ENCODE assay signal across 14 cellular contexts in genomic region chr20:50589548-50590347, GRCh38.
"Had no signal": no experiment of that assay in that cellular context is flagged by ENCODE, and none has a peak within 500 bp of the region (broad histone marks: within the 10 kb centered on the region; RNA-seq: fewer than 3 reads in every experiment).

No MANE protein-coding gene starts in this region.

- H3K9me3 ChIP-seq: breast epithelium, right atrium auricular region, thyroid gland had no signal

- H3K4me3 ChIP-seq: breast epithelium, right atrium auricular region, smooth muscle cell, thyroid gland had no signal

- ATAC-seq: T-cell had no signal

- H3K27me3 ChIP-seq: breast epithelium, right atrium auricular region, thyroid gland had no signal

- H3K27me3 Mint-ChIP-seq: activated naive CD8-positive, alpha-beta T cell treated with anti-CD3 and anti-CD28 coated beads, Interleukin-2, amount 10 ng/mL, durations not matched to agents 7 days and 5 days; progenitor cell of endocrine pancreas; T-cell had no signal

- H3K27ac ChIP-seq: breast epithelium, right atrium auricular region, thyroid gland had no signal

- H3K4me3 Mint-ChIP-seq: activated naive CD8-positive, alpha-beta T cell treated with anti-CD3 and anti-CD28 coated beads, Interleukin-2, amount 10 ng/mL, durations not matched to agents 7 days and 5 days; nephron progenitor cell; T-cell had no signal

- H3K9me3 Mint-ChIP-seq: activated naive CD8-positive, alpha-beta T cell treated with anti-CD3 and anti-CD28 coated beads, Interleukin-2, amount 10 ng/mL, durations not matched to agents 7 days and 5 days; nephron progenitor cell; T-cell had no signal

- H3K36me3 ChIP-seq: breast epithelium had no signal

- H3K27ac Mint-ChIP-seq: activated naive CD8-positive, alpha-beta T cell treated with anti-CD3 and anti-CD28 coated beads, Interleukin-2, amount 10 ng/mL, durations not matched to agents 7 days and 5 days; progenitor cell of endocrine pancreas; T-cell had no signal

- DNase-seq: activated CD4-positive, alpha-beta T cell treated with anti-CD3 and anti-CD28 coated beads, Interleukin-2, amount 50 U/mL, for 48 hours; activated effector memory CD4-positive, alpha-beta T cell treated with Interleukin-2 at 50 U/mL for 16 hours; activated naive CD8-positive, alpha-beta T cell treated with anti-CD3 and anti-CD28 coated beads, Interleukin-2, amount 10 ng/mL, durations not matched to agents 7 days and 5 days; hypothalamus; kidney glomerular epithelial cell; nephron progenitor cell; occipital lobe; T-cell; T1000 had no signal
